Comparison of ENCODE assay signal across 1 cellular context in genomic region chr13:73879346-73880020, GRCh38.
TF ChIP-seq lines count a peak whose summit lies in the region.

No MANE protein-coding gene starts in this region.

TF ChIP-seq in IMR-90, 13 proteins besides CTCF, POLR2A, EP300 and RAD21 (continued from another document):
- TF ChIP-seq CHD1 (IDR thresholded peaks at IDR 0.05; ENCODE audit: low read depth, low read length) (no peak), BHLHE40 (IDR thresholded peaks at IDR 0.05; ENCODE audit: low read depth, low read length) (no peak), MAZ (IDR thresholded peaks at IDR 0.05; ENCODE audit: borderline replicate concordance, low read depth, low read length) (no peak), FOS (IDR thresholded peaks at IDR 0.05; ENCODE audit: low read depth, low read length) (no peak)
